ENCODE assay signal across 17 cellular contexts in genomic region chr15:101114610-101115009, GRCh38.
"Had no signal": no experiment of that assay in that cellular context is flagged by ENCODE, and none has a peak within 500 bp of the region (broad histone marks: within the 10 kb centered on the region; RNA-seq: fewer than 3 reads in every experiment).

No MANE protein-coding gene starts in this region.

- H3K36me3 ChIP-seq: esophagus squamous epithelium, gastroesophageal sphincter, stomach, thoracic aorta, transverse colon had no signal

- DNase-seq: cortex of kidney; effector memory CD4-positive, alpha-beta T cell; esophagus squamous epithelium; foreskin fibroblast; glutamatergic neuron; left colon; left ventricle myocardium superior; naive thymus-derived CD4-positive, alpha-beta T cell; stimulated activated CD4-positive, alpha-beta T cell treated with anti-CD3 and anti-CD28 coated beads, Interleukin-12 subunit alpha, Interleukin-12 subunit beta, amount 100 ng/mL, for 4 hours; stimulated activated naive CD4-positive, alpha-beta T cell; stomach; substantia nigra; transverse colon had no signal

- H3K9me3 ChIP-seq: esophagus squamous epithelium, gastroesophageal sphincter, stomach, thoracic aorta, transverse colon had no signal

- H3K27me3 ChIP-seq: dorsolateral prefrontal cortex, esophagus squamous epithelium, gastroesophageal sphincter, stomach, transverse colon had no signal

- H3K4me3 ChIP-seq: dorsolateral prefrontal cortex, esophagus squamous epithelium, gastroesophageal sphincter, stomach, thoracic aorta, transverse colon had no signal

- ATAC-seq: gastroesophageal sphincter; left colon; left ventricle myocardium superior; naive thymus-derived CD4-positive, alpha-beta T cell had no signal

- H3K27ac ChIP-seq: epithelial cell of prostate, gastroesophageal sphincter, stomach, thoracic aorta had no signal
